ENCODE assay signal across 1 cellular context in the genomic region with DNA sequence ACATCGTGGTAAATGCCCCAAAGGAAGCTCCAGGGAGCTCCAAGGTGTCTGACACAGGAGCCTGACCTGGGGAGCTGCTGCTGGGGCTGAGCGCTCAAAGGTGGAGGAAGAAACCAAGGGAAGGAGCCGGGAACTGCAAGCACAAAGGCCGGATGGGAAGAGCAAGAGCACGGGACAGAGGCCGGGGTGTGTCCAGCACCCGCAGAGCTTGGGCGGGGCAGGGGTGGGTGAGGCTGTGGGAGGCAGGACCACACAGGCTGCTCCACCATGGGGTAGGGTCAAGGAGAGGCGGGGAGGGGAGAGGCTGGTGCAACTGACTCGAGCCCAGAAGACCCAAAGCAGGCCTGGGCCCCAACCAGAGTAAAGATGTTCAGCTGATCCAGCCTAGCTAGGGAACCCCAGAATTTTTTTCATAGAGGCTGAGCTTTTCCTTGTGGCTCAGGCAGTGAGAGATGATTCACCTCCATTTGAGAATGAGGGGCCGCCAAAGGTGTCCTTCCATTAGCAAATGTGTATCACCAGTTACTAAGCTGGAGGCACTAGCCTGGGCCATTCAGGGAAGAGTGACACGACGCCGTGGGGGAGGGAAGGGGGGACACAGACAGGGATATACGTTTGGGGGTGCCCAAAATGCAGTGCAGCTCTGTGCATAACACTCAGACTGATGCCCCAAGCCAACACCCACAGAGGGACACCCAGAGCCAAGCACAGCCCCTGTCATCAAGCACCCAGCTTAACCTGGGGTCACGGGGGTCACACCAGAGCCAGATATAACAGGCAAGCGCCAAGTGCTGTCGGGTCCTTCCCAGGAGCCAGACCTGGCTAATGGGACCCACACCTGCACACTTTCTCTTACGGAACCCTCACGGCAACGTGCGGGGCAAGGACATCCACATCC.
TF ChIP-seq lines count a peak whose summit lies in the region.

No MANE protein-coding gene starts in this region.

TF ChIP-seq in K562, 482 proteins besides CTCF, POLR2A, EP300 and RAD21:
- TF ChIP-seq, protein P1, sequence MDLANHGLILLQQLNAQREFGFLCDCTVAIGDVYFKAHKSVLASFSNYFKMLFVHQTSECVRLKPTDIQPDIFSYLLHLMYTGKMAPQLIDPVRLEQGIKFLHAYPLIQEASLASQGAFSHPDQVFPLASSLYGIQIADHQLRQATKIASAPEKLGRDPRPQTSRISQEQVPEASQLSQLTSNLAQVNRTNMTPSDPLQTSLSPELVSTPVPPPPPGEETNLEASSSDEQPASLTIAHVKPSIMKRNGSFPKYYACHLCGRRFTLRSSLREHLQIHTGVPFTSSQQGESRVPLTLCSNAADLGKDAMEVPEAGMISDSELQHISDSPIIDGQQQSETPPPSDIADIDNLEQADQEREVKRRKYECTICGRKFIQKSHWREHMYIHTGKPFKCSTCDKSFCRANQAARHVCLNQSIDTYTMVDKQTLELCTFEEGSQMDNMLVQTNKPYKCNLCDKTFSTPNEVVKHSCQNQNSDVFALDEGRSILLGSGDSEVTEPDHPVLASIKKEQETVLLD (IDR thresholded peaks at IDR 0.05) = no peak
- TF ChIP-seq, protein P2, sequence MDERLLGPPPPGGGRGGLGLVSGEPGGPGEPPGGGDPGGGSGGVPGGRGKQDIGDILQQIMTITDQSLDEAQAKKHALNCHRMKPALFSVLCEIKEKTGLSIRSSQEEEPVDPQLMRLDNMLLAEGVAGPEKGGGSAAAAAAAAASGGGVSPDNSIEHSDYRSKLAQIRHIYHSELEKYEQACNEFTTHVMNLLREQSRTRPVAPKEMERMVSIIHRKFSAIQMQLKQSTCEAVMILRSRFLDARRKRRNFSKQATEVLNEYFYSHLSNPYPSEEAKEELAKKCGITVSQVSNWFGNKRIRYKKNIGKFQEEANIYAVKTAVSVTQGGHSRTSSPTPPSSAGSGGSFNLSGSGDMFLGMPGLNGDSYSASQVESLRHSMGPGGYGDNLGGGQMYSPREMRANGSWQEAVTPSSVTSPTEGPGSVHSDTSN (CRISPR knock-in tag; IDR thresholded peaks at IDR 0.05; ENCODE audit: low read depth) = no peak
- TF ChIP-seq, protein P2 (tag; conservative IDR thresholded peaks at IDR 0.05; ENCODE audit: low read depth) = no peak
- TF ChIP-seq ZFP91 (CRISPR knock-in tag; IDR thresholded peaks at IDR 0.05) (no peak), FOXA1 (IDR thresholded peaks at IDR 0.05; ENCODE audit: borderline replicate concordance) (no peak), TRIM28 (IDR thresholded peaks at IDR 0.05) (no peak), POLR2AphosphoS5 (IDR thresholded peaks at IDR 0.05; ENCODE audit: control insufficient read depth, insufficient read depth, low read depth, low read length) (no peak), POLR2G (IDR thresholded peaks at IDR 0.05; ENCODE audit: low read depth, low read length) (0 out of 2 replicates have a peak, but pooled peaks have one; percentile 10), ZNF165 (CRISPR knock-in tag; IDR thresholded peaks at IDR 0.05; ENCODE audit: borderline replicate concordance) (no peak), LCOR (CRISPR knock-in tag; IDR thresholded peaks at IDR 0.05) (no peak), VEZF1 (CRISPR knock-in tag; IDR thresholded peaks at IDR 0.05) (peak; percentile 20; the same call in 1 of the 2 replicates), RAD51 (IDR thresholded peaks at IDR 0.05; ENCODE audit: borderline replicate concordance, low read depth) (no peak), SIN3A (IDR thresholded peaks at IDR 0.05; ENCODE audit: borderline replicate concordance in 2 of 2, control insufficient read depth in 1 of 2, low read depth in 2 of 2, low read length in 2 of 2) (no peak), ESRRA (IDR thresholded peaks at IDR 0.05; ENCODE audit: borderline replicate concordance, low read depth) (peak; percentile 56; the same call in 1 of the 2 replicates)
- TF ChIP-seq, protein P3, sequence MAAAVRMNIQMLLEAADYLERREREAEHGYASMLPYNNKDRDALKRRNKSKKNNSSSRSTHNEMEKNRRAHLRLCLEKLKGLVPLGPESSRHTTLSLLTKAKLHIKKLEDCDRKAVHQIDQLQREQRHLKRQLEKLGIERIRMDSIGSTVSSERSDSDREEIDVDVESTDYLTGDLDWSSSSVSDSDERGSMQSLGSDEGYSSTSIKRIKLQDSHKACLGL (CRISPR knock-in tag; IDR thresholded peaks at IDR 0.05; ENCODE audit: borderline replicate concordance, poor library complexity, severe bottlenecking) = no peak
